28 cellular contexts compared by ENCODE assay signal in the genomic region with DNA sequence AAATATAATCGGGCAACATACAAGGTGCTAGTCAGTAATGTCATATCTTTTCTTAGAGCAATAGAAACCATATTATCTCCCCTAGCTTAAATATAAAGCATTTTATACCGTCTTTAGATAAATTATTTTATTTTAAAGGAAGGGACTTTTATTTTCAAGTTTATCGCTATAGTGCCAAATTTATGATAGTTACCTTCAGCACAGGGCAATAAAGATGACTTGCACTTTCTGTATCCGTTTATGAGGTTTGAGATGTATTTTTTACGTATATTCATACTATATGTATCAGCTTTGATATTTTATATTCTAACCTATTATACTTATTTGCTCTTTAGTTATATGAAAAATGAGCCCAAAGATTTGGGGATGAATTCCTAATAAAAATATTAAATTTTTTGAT.
"Had no signal": no experiment of that assay in that cellular context is flagged by ENCODE, and none has a peak within 500 bp of the region (broad histone marks: within the 10 kb centered on the region; RNA-seq: fewer than 3 reads in every experiment).

No MANE protein-coding gene starts in this region.

- H3K27me3 Mint-ChIP-seq: central memory CD8-positive, alpha-beta T cell; memory B cell; stimulated activated naive B cell treated with anti-CD40 and anti-IgM and Interleukin-4, amounts not matched to agents 10 μg/mL and 1 μg/mL and 100 μg/mL, for 72 hours; stimulated activated naive CD8-positive, alpha-beta T cell treated with anti-CD3 and anti-CD28 coated beads, Interleukin-15, amount 100 ng/mL, for 72 hours had no signal

- H3K9me3 Mint-ChIP-seq: central memory CD8-positive, alpha-beta T cell; effector memory CD8-positive, alpha-beta T cell; memory B cell; naive thymus-derived CD4-positive, alpha-beta T cell; nephron; neural progenitor cell; stimulated activated naive CD8-positive, alpha-beta T cell treated with anti-CD3 and anti-CD28 coated beads, Interleukin-15, amount 100 ng/mL, for 72 hours had no signal

- H3K36me3 ChIP-seq: gastroesophageal sphincter, heart left ventricle, neural progenitor cell, prostate gland, right atrium auricular region, sigmoid colon, suprapubic skin, vagina had no signal

- DNase-seq: cortex of kidney; effector memory CD8-positive, alpha-beta T cell; foreskin keratinocyte; heart left ventricle; hippocampal formation; islet precursor cell; kidney glomerular epithelial cell; left ventricle myocardium superior; naive thymus-derived CD4-positive, alpha-beta T cell; sigmoid colon; stimulated activated CD4-positive, alpha-beta T cell treated with anti-CD3 and anti-CD28 coated beads, Interleukin-15, amount 100 ng/mL, for 24 hours; stimulated activated CD4-positive, alpha-beta T cell treated with anti-CD3 and anti-CD28 coated beads, Interleukin-2, amount 100 ng/mL, for 48 hours; stimulated activated naive B cell treated with anti-CD40 and anti-IgM and Interleukin-4, amounts not matched to agents 10 μg/mL and 1 μg/mL and 100 μg/mL, for 72 hours; stimulated activated naive CD8-positive, alpha-beta T cell treated with anti-CD3 and anti-CD28 coated beads, Interleukin-15, amount 100 ng/mL, for 72 hours; trophoblast cell had no signal

- H3K36me3 Mint-ChIP-seq: memory B cell; naive thymus-derived CD4-positive, alpha-beta T cell; neural progenitor cell; stimulated activated naive B cell treated with anti-CD40 and anti-IgM and Interleukin-4, amounts not matched to agents 10 μg/mL and 1 μg/mL and 100 μg/mL, for 72 hours had no signal

- H3K9me3 ChIP-seq: gastroesophageal sphincter, heart left ventricle, prostate gland, right atrium auricular region, sigmoid colon, suprapubic skin, vagina had no signal

- H3K27ac Mint-ChIP-seq: effector memory CD8-positive, alpha-beta T cell; memory B cell; naive thymus-derived CD4-positive, alpha-beta T cell; nephron; neural progenitor cell; stimulated activated naive B cell treated with anti-CD40 and anti-IgM and Interleukin-4, amounts not matched to agents 10 μg/mL and 1 μg/mL and 100 μg/mL, for 72 hours; stimulated activated naive CD8-positive, alpha-beta T cell treated with anti-CD3 and anti-CD28 coated beads, Interleukin-15, amount 100 ng/mL, for 72 hours had no signal

- H3K9ac ChIP-seq: neural progenitor cell had no signal

- ATAC-seq: effector memory CD8-positive, alpha-beta T cell; esophagus mucosa; foreskin keratinocyte; gastroesophageal sphincter; heart left ventricle; left ventricle myocardium superior; naive thymus-derived CD4-positive, alpha-beta T cell; stimulated activated naive B cell treated with anti-CD40 and anti-IgM and Interleukin-4, amounts not matched to agents 10 μg/mL and 1 μg/mL and 100 μg/mL, for 72 hours; stimulated activated naive CD8-positive, alpha-beta T cell treated with anti-CD3 and anti-CD28 coated beads, Interleukin-15, amount 100 ng/mL, for 72 hours had no signal

- H2AFZ ChIP-seq: neural progenitor cell had no signal

- H3K4me3 Mint-ChIP-seq: central memory CD8-positive, alpha-beta T cell; effector memory CD8-positive, alpha-beta T cell; memory B cell; naive thymus-derived CD4-positive, alpha-beta T cell; nephron; neural progenitor cell; stimulated activated naive B cell treated with anti-CD40 and anti-IgM and Interleukin-4, amounts not matched to agents 10 μg/mL and 1 μg/mL and 100 μg/mL, for 72 hours; stimulated activated naive CD8-positive, alpha-beta T cell treated with anti-CD3 and anti-CD28 coated beads, Interleukin-15, amount 100 ng/mL, for 72 hours had no signal

- H3K27me3 ChIP-seq: foreskin keratinocyte, gastroesophageal sphincter, heart left ventricle, neural progenitor cell, right atrium auricular region, sigmoid colon, suprapubic skin, vagina had no signal

- H3K4me1 ChIP-seq: foreskin keratinocyte, gastroesophageal sphincter, neural progenitor cell, prostate gland, right atrium auricular region, sigmoid colon, suprapubic skin, vagina had no signal

- H3K4me3 ChIP-seq: gastroesophageal sphincter, heart left ventricle, lung, neural progenitor cell, prostate gland, right atrium auricular region, sigmoid colon, suprapubic skin, vagina had no signal

- H3K4me1 Mint-ChIP-seq: central memory CD8-positive, alpha-beta T cell; memory B cell; neural progenitor cell; stimulated activated naive B cell treated with anti-CD40 and anti-IgM and Interleukin-4, amounts not matched to agents 10 μg/mL and 1 μg/mL and 100 μg/mL, for 72 hours had no signal

- FAIRE-seq: endometrium had no signal

- H3K4me2 ChIP-seq: neural progenitor cell had no signal

- H3K27ac ChIP-seq: epithelial cell of prostate, foreskin keratinocyte, gastroesophageal sphincter, heart left ventricle, neural progenitor cell, prostate gland, right atrium auricular region, sigmoid colon, suprapubic skin, vagina had no signal
